Comparison of ENCODE assay signal across 10 cellular contexts in genomic region chr15:66765478-66766281, GRCh38.
DNase-seq lines count a peak whose midpoint lies in the region; ATAC-seq and TF ChIP-seq lines count a peak whose summit lies in the region.
"Had no signal": no experiment of that assay in that cellular context is flagged by ENCODE, and none has a peak within 500 bp of the region (broad histone marks: within the 10 kb centered on the region; RNA-seq: fewer than 3 reads in every experiment).

No MANE protein-coding gene starts in this region.

- H3K4me1 Mint-ChIP-seq in mesothelial cell of epicardium = peaks cover 87% of the 10 kb centered on the region
- H3K4me1 Mint-ChIP-seq: activated naive CD4-positive, alpha-beta T cell treated with anti-CD3 and anti-CD28 coated beads, Interleukin-2, amount 50 U/mL, for 24 hours had no signal

- ATAC-seq in Right ventricle myocardium inferior (no peak), left ventricle myocardium superior (no peak), HG02852 (IDR thresholded peaks at IDR 0.05; ENCODE audit: unreplicated experiment) (no peak)

- H3K9me3 Mint-ChIP-seq in mesothelial cell of epicardium = no peaks in the 10 kb centered on the region
- H3K9me3 Mint-ChIP-seq: activated naive CD4-positive, alpha-beta T cell treated with anti-CD3 and anti-CD28 coated beads, Interleukin-2, amount 50 U/mL, for 24 hours had no signal

- H3K9me2 ChIP-seq in OCI-LY7 (ENCODE audit: insufficient read depth, low read length) = no peaks in the 10 kb centered on the region

- H3K4me2 ChIP-seq in OCI-LY7 (ENCODE audit: low read length) = no peak overlapping the region

- no TSS peak for BruUV-seq in OCI-LY7 (replicated peaks; lab: Mats Ljungman, UMichigan)

- no peaks in the 10 kb centered on the region for H3K27me3 Mint-ChIP-seq in mesothelial cell of epicardium (ENCODE audit: low read depth)

- no peaks in the 10 kb centered on the region for H4K20me1 ChIP-seq in OCI-LY7 (ENCODE audit: insufficient read depth, low read length)

- peak overlapping the region; percentile 29 for H3K4me3 Mint-ChIP-seq in mesothelial cell of epicardium
- H3K4me3 Mint-ChIP-seq: activated naive CD4-positive, alpha-beta T cell treated with anti-CD3 and anti-CD28 coated beads, Interleukin-2, amount 50 U/mL, for 24 hours had no signal

- POLR2A ChIA-PET in OCI-LY7 (lab: Charles Lee) = no interaction called here

- CTCF ChIA-PET in OCI-LY7 (lab: Charles Lee; ENCODE audit: unreplicated experiment) = no interaction called here

- H3K9me3 ChIP-seq in OCI-LY7 (ENCODE audit: low read length) = no peaks in the 10 kb centered on the region

- H3K27ac Mint-ChIP-seq in mesothelial cell of epicardium = peak overlapping the region; percentile 98
- H3K27ac Mint-ChIP-seq: activated naive CD4-positive, alpha-beta T cell treated with anti-CD3 and anti-CD28 coated beads, Interleukin-2, amount 50 U/mL, for 24 hours had no signal

- intact Hi-C loops in Right ventricle myocardium inferior (cut with DNase I) = no loop called here
- intact Hi-C loops in left ventricle myocardium superior (cut with micrococcal nuclease) = no loop called here
- intact Hi-C loops in OCI-LY7 (cut with micrococcal nuclease; ENCODE audit: unreplicated experiment) = no loop called here

- TF ChIP-seq CTCF in mesothelial cell of epicardium (IDR thresholded peaks at IDR 0.05; ENCODE audit: unreplicated experiment) = no peak
- no peak for TF ChIP-seq CTCF in OCI-LY7 (conservative IDR thresholded peaks at IDR 0.05; ENCODE audit: low read length)

- no peaks in the 10 kb centered on the region for H3K36me3 Mint-ChIP-seq in mesothelial cell of epicardium
- H3K36me3 Mint-ChIP-seq: activated naive CD4-positive, alpha-beta T cell treated with anti-CD3 and anti-CD28 coated beads, Interleukin-2, amount 50 U/mL, for 24 hours had no signal

- no peak overlapping the region for H2AFZ ChIP-seq in OCI-LY7 (ENCODE audit: low read length)

- H3K27ac ChIP-seq in OCI-LY7 (ENCODE audit: low read depth, low read length, poor library complexity, severe bottlenecking) = no peak overlapping the region

- in situ Hi-C loops in KBM-7 (cut with MboI; ENCODE audit: low pct_unique_long_range_greater_than_20kb, low sequenced_read_pairs) = no loop called here

- H3K36me3 ChIP-seq in OCI-LY7 (ENCODE audit: insufficient read depth, low read length) = no peaks in the 10 kb centered on the region; the same call in 1 of the 2 replicates

- H3K4me1 ChIP-seq in OCI-LY7 (ENCODE audit: insufficient read depth, low read length, poor library complexity, severe bottlenecking) = no peaks in the 10 kb centered on the region

- DNase-seq in Right ventricle myocardium inferior (ENCODE audit: missing footprints) = peak; percentile 51
- DNase-seq in left ventricle myocardium superior = no peak
- peak; percentile 98 for DNase-seq in KBM-7
- peak; percentile 78 for DNase-seq in amniotic epithelial cell (ENCODE audit: low read depth)
- peak; percentile 69 to 84 for DNase-seq in mesothelial cell of epicardium (ENCODE audit: low spot score in 2 of 2, unreplicated experiment in 2 of 2)
- no peak for DNase-seq in OCI-LY7 (ENCODE audit: low spot score)
- DNase-seq in hepatic stellate cell (ENCODE audit: low spot score) = no peak
- DNase-seq: DND-41 had no signal

- H3K79me2 ChIP-seq in OCI-LY7 (ENCODE audit: insufficient read depth, low read depth, low read length) = no peaks in the 10 kb centered on the region

- no peak overlapping the region for H3K4me3 ChIP-seq in OCI-LY7 (ENCODE audit: low read depth, low read length, poor library complexity, severe bottlenecking)

Comparison
In these comparisons a context has a peak if more than half of its experiments do, and no peak if none do; other contexts are left out.
1. DNase-seq: peak in Right ventricle myocardium inferior (single experiment), KBM-7 (single experiment), amniotic epithelial cell (single experiment) and mesothelial cell of epicardium (2 of 2); none in left ventricle myocardium superior (single experiment), OCI-LY7 (single experiment) and hepatic stellate cell (single experiment).